20 cellular contexts compared by ENCODE assay signal in the genomic region with DNA sequence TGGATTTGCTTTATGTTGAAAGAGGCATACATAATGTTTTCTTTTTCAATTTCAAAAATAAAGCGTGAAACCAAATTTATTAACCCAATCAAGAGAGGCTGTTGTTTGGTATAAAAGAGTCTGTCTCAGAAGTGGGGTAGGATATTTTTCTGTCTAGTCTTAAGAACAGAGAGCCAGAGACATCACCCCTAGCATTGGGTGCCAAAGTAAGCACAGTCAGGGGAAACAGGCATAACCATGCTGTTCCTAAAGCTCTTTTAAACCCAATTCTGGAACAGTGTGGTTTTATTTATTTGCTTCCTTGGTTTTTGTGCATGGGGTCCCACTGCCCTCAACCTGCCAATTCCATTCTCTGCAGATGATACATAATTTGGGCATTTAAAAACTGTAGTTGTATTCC.
"Had no signal": no experiment of that assay in that cellular context is flagged by ENCODE, and none has a peak within 500 bp of the region (broad histone marks: within the 10 kb centered on the region; RNA-seq: fewer than 3 reads in every experiment).

No MANE protein-coding gene starts in this region.

- H3K27me3 ChIP-seq: esophagus squamous epithelium, gastroesophageal sphincter, right lobe of liver, suprapubic skin, thyroid gland, upper lobe of left lung, uterus had no signal

- DNase-seq: esophagus squamous epithelium; foreskin fibroblast; glutamatergic neuron; islet precursor cell; lower lobe of right lung; natural killer cell; occipital lobe; right lobe of liver; stimulated activated CD4-positive, alpha-beta T cell treated with anti-CD3 and anti-CD28 coated beads, Interleukin-2, amount 100 ng/mL, for 48 hours; stimulated activated naive CD8-positive, alpha-beta T cell treated with anti-CD3 and anti-CD28 coated beads, Interleukin-15, Interleukin-2, amounts not matched to agents 100 U/mL and 50 U/mL, for 24 hours; thyroid gland; upper lobe of left lung; uterus had no signal

- H3K27ac ChIP-seq: esophagus squamous epithelium, gastroesophageal sphincter, lower lobe of right lung, parathyroid adenoma, prostate gland, right lobe of liver, suprapubic skin, thyroid gland, upper lobe of left lung, uterus had no signal

- H3K27me3 Mint-ChIP-seq: memory B cell had no signal

- H3K4me3 Mint-ChIP-seq: memory B cell, mesothelial cell of epicardium, natural killer cell had no signal

- H3K9me3 ChIP-seq: esophagus squamous epithelium, gastroesophageal sphincter, lower lobe of right lung, prostate gland, right lobe of liver, suprapubic skin, thyroid gland, upper lobe of left lung, uterus had no signal

- ATAC-seq: gastroesophageal sphincter; left lobe of liver; lower lobe of right lung; natural killer cell; right lobe of liver; stimulated activated naive CD8-positive, alpha-beta T cell treated with anti-CD3 and anti-CD28 coated beads, Interleukin-15, Interleukin-2, amounts not matched to agents 100 U/mL and 50 U/mL, for 24 hours had no signal

- H3K9me3 Mint-ChIP-seq: memory B cell, mesothelial cell of epicardium, natural killer cell had no signal

- H3K4me1 ChIP-seq: lower lobe of right lung, prostate gland, right lobe of liver, suprapubic skin, upper lobe of left lung had no signal

- H3K4me3 ChIP-seq: esophagus squamous epithelium, gastroesophageal sphincter, lower lobe of right lung, prostate gland, right lobe of liver, suprapubic skin, thyroid gland, upper lobe of left lung, uterus had no signal

- H3K36me3 ChIP-seq: prostate gland, uterus had no signal

- H3K36me3 Mint-ChIP-seq: natural killer cell had no signal
